Comparison of ENCODE assay signal across 8 cellular contexts in the genomic region with DNA sequence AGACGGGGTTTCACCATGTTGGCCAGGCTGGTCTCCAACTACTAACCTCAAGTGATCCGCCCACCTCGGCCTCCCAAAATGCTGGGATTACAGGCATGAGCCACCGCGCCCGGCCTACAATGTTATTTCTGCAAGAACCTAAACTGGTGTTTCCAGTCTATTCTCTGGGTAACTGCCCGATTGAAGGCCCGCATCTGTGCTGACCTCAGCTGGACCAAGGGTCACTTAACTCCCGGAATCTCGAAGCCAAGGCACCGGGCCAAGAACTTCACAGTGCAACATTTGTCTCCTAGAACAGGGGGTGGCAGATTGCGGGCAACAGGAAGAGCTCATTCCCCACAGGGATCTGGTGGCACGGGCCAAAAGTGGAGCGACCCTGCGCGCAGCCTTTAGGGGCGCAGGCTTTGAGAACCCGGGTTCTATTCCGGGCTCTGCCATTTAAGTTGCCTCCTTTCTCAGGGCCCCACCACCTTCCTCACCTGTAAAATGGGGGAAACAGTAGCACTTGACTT. TPM values are rescaled to one million over a fixed set of nuclear protein-coding genes. Genes with fewer than 3 reads are reported as not detected.
DNase-seq lines count a peak whose midpoint lies in the region; ATAC-seq and TF ChIP-seq lines count a peak whose summit lies in the region.

No MANE protein-coding gene starts in this region.

- DNase-seq in C1 segment of cervical spinal cord (lab: John Stamatoyannopoulos, UW) (peak in 13 of 14 donors; percentile 5 to 89 (median 68)), HCT116 (ENCODE audit: low read depth, low spot score) (no peak), T-helper 17 cell (no peak), epithelial cell of proximal tubule (ENCODE audit: low read depth) (peak; percentile 74), midbrain (lab: John Stamatoyannopoulos, UW) (peak; percentile 90), tibial artery (peak; percentile 74 to 76), GM13977 (ENCODE audit: low spot score) (no peak)

- H2AFZ ChIP-seq in HCT116 (ENCODE audit: low read depth, low read length, poor library complexity, severe bottlenecking) = peak overlapping the region; percentile 25

- no peak for TF ChIP-seq CTCF in HCT116 (IDR thresholded peaks at IDR 0.05 in 2 of 3, conservative IDR thresholded peaks at IDR 0.05 in 1 of 3; ENCODE audit: borderline replicate concordance in 1 of 3, insufficient read depth in 1 of 3, low read depth in 2 of 3, low read length in 2 of 3)
- TF ChIP-seq CTCF in epithelial cell of proximal tubule (conservative IDR thresholded peaks at IDR 0.05; ENCODE audit: low read depth, low read length) = no peak
- TF ChIP-seq CTCF in tibial artery (IDR thresholded peaks at IDR 0.05) = no peak
- TF ChIP-seq CTCF in GM13977 (IDR thresholded peaks at IDR 0.05; ENCODE audit: extremely low read depth, insufficient read depth, missing control alignments) = no peak

- CTCF ChIA-PET in HCT116 (lab: Charles Lee) = no interaction called here

- H3K27me3 Mint-ChIP-seq in T-helper 17 cell = no peaks in the 10 kb centered on the region

- H3K27ac ChIP-seq in HCT116 (ENCODE audit: low read depth, low read length) (peak overlapping the region; percentile 86), tibial artery (peak overlapping the region; percentile 75 to 82)

- TSS peak; percentile 76 for BruUV-seq in HCT116 (replicated peaks; lab: Mats Ljungman, UMichigan)

- no peak for TF ChIP-seq POLR2A in HCT116 (IDR thresholded peaks at IDR 0.05; ENCODE audit: borderline replicate concordance, extremely low read depth, insufficient read depth, insufficient read length)

- no peaks in the 10 kb centered on the region for H4K20me1 ChIP-seq in HCT116 (ENCODE audit: insufficient read depth)

- H3K36me3 ChIP-seq in HCT116 (ENCODE audit: control insufficient read depth in 1 of 2, insufficient read depth in 2 of 2, low read length in 2 of 2) (peaks cover 0 to 7% of the 10 kb centered on the region in 2 experiments; a peak in 1 of 4 replicates), tibial artery (peaks cover 0 to 16% (median 0%) of the 10 kb centered on the region in 3 donors)

- RAD21 ChIA-PET in HCT116 (lab: Charles Lee; ENCODE audit: low non-redundant PET in 1 of 2, low total read pairs in 2 of 2, uncharacterized antibody in 2 of 2, unreplicated experiment in 2 of 2) = no interaction called here

- ATAC-seq in HCT116 (peak; percentile 15), T-helper 17 cell (no peak), HG03571 (IDR thresholded peaks at IDR 0.05; ENCODE audit: unreplicated experiment) (no peak)

- H3K27me3 ChIP-seq in HCT116 (ENCODE audit: insufficient read depth, low read length) = no peaks in the 10 kb centered on the region
- no peaks in the 10 kb centered on the region for H3K27me3 ChIP-seq in tibial artery

- no peaks in the 10 kb centered on the region for H3K9me2 ChIP-seq in HCT116 (ENCODE audit: insufficient read depth)

- in situ Hi-C loops in GM13977 (cut with MboI; ENCODE audit: low pct_unique_long_range_greater_than_20kb, low sequenced_read_pairs, unreplicated experiment) = no loop called here

- peaks cover 13% of the 10 kb centered on the region for H3K4me1 Mint-ChIP-seq in T-helper 17 cell

- H3K27ac Mint-ChIP-seq in T-helper 17 cell = peak overlapping the region; percentile 45

- H3K4me1 ChIP-seq in HCT116 (ENCODE audit: control insufficient read depth in 1 of 2, insufficient read depth in 2 of 2, low read length in 2 of 2) (peaks cover 8 to 10% of the 10 kb centered on the region in 2 experiments), tibial artery (peaks cover 0 to 14% (median 5%) of the 10 kb centered on the region in 4 donors)

- peak overlapping the region; percentile 84 for H3K9ac ChIP-seq in HCT116 (ENCODE audit: low read length)

- no peak for TF ChIP-seq RAD21 in HCT116 (IDR thresholded peaks at IDR 0.05; ENCODE audit: low read depth)

- peaks cover 38% of the 10 kb centered on the region for H3K79me2 ChIP-seq in HCT116 (ENCODE audit: insufficient read depth, low read length)

- H3K4me2 ChIP-seq in HCT116 (ENCODE audit: low read length) = peak overlapping the region; percentile 81

- no peaks in the 10 kb centered on the region for H3K36me3 Mint-ChIP-seq in T-helper 17 cell (ENCODE audit: low read depth)

- intact Hi-C loops in HCT116 (cut with micrococcal nuclease) = no loop called here
- intact Hi-C loops in tibial artery (cut with DNase I; ENCODE audit: low total_unique reads) = no loop called here

- peak overlapping the region; percentile 95 for H3K4me3 Mint-ChIP-seq in T-helper 17 cell

- no peaks in the 10 kb centered on the region for H3K9me3 ChIP-seq in HCT116 (ENCODE audit: control insufficient read depth in 1 of 2, insufficient read depth in 1 of 2, low read depth in 1 of 2, low read length in 2 of 2)
- no peaks in the 10 kb centered on the region for H3K9me3 ChIP-seq in T-helper 17 cell (ENCODE audit: control insufficient read depth, low read length, poor library complexity, severe bottlenecking)
- no peaks in the 10 kb centered on the region for H3K9me3 ChIP-seq in tibial artery

- POLR2A ChIA-PET in HCT116 (lab: Charles Lee) = interaction anchor here (1.4 kb wide), 1 partner anchor 9 kb away, joined by 4 read pairs; no protein-coding TSS in a partner anchor

- H3K4me3 ChIP-seq in HCT116 (replicated peaks in 1 of 2; ENCODE audit: low read depth in 1 of 2, low read length in 2 of 2) = peak overlapping the region; percentile 87 to 97
- peak overlapping the region; percentile 85 for H3K4me3 ChIP-seq in epithelial cell of proximal tubule (ENCODE audit: low read depth, low read length)
- peak overlapping the region; percentile 64 to 77 for H3K4me3 ChIP-seq in tibial artery

TF ChIP-seq in HCT116, 20 proteins besides CTCF, POLR2A, EP300 and RAD21:
- TF ChIP-seq, protein P1, sequence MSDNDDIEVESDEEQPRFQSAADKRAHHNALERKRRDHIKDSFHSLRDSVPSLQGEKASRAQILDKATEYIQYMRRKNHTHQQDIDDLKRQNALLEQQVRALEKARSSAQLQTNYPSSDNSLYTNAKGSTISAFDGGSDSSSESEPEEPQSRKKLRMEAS (IDR thresholded peaks at IDR 0.05) = no peak
- TF ChIP-seq ZNF274 (IDR thresholded peaks at IDR 0.05; ENCODE audit: low read depth, low read length) (no peak), ZFX (IDR thresholded peaks at IDR 0.05) (no peak), JUND (IDR thresholded peaks at IDR 0.05) (no peak), EZH2phosphoT487 (IDR thresholded peaks at IDR 0.05; ENCODE audit: borderline replicate concordance) (no peak), ELF1 (IDR thresholded peaks at IDR 0.05; ENCODE audit: borderline replicate concordance, low read depth) (no peak), YY1 (IDR thresholded peaks at IDR 0.05; ENCODE audit: extremely low read depth, insufficient replicate concordance, low read depth, low read length) (no peak), EGR1 (IDR thresholded peaks at IDR 0.05; ENCODE audit: low read depth) (no peak)

RNA-seq across cellular contexts. Expression of a gene that starts 0.8 kb away (rescaled TPM):
- total RNA-seq in HCT116 (2021; ENCODE audit: unreplicated experiment) (46.5 TPM), T-helper 17 cell (10 to 100 TPM in 1 of 2 donors, 1 to 10 TPM in 1; 9.8 to 14.0 TPM), epithelial cell of proximal tubule (21.2 and 76.5 TPM in 2 replicates)
- 32.3 and 34.4 TPM in 2 replicates for polyA plus RNA-seq in HCT116 (2012)

RNA-seq across cellular contexts. Expression of a gene that starts 15.0 kb away (rescaled TPM):
- total RNA-seq in HCT116 (2021; ENCODE audit: unreplicated experiment) (not detected), T-helper 17 cell (not detected), epithelial cell of proximal tubule (not detected in 2 replicates)
- not detected in 2 replicates for polyA plus RNA-seq in HCT116 (2012)

RNA-seq across cellular contexts. Expression of a gene that starts 47.5 kb away (rescaled TPM):
- total RNA-seq in HCT116 (2021; ENCODE audit: unreplicated experiment) = 12.7 TPM
- 6.7 and 7.2 TPM in 2 replicates for polyA plus RNA-seq in HCT116 (2012)
- 10 to 100 TPM; 37.9 to 51.6 TPM for total RNA-seq in T-helper 17 cell
- 9.5 and 11.1 TPM in 2 replicates for total RNA-seq in epithelial cell of proximal tubule

RNA-seq across cellular contexts. Expression of a gene that starts 47.8 kb away (rescaled TPM):
- total RNA-seq in HCT116 (2021; ENCODE audit: unreplicated experiment) = 48.8 TPM
- 17.7 and 24.2 TPM in 2 replicates for polyA plus RNA-seq in HCT116 (2012)
- total RNA-seq in T-helper 17 cell = 10 to 100 TPM; 31.8 to 38.4 TPM
- 31.0 and 49.2 TPM in 2 replicates for total RNA-seq in epithelial cell of proximal tubule

Comparison
In these comparisons a context has a peak if more than half of its experiments do, and no peak if none do; other contexts are left out.
1. DNase-seq: peak in C1 segment of cervical spinal cord (13 of 14), epithelial cell of proximal tubule (single experiment), midbrain (single experiment) and tibial artery (2 of 2); none in HCT116 (single experiment), T-helper 17 cell (0 of 3) and GM13977 (single experiment).
2. Peak in every context shown above with its lines, with median percentiles within 50 percentile points of each other: H3K4me3 ChIP-seq.